17 cellular contexts compared by ENCODE assay signal in the genomic region with DNA sequence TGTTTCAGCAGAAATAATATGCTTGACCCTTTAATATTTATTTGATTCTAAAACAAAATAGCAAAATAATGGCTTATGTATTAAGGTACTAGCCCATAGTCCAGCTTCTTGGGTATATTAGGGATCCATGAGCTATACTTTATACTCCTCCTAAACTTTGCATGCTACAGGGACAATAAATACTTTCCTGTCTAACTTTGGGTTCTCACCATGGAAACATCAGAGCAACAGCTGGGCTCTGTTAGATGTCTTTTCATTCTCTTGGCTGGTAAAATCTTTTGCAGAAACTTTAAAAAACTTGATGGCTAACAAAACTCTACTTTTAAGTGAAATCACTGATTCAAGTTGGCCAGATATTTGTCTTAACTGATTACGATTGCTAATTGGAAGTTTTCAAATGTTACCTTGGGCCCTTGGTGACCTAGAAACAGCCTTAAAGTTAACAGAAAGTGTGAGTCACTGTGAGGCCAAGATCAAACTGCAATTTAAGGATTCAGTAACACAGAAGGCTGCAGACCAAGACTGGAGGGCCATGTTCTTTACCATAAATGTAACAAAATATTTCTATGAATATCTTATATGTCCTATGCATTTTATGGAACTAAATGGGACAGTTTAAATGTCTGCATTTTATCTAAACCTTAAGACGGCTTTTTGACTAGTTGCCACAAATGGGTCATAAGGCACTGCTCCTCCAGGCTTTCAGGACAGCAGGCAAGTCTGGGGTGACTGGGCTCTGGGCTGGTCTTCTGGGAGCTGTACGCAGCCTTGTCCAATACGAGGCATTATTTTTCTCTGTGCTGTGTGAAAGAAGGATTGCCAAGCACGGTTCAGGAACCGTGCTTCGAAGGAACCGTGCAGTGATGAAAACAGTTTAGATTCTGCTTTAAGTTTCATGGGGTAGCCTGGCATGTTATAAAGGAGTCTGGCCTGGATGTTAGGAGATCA.
DNase-seq lines count a peak whose midpoint lies in the region; ATAC-seq and TF ChIP-seq lines count a peak whose summit lies in the region.
"Had no signal": no experiment of that assay in that cellular context is flagged by ENCODE, and none has a peak within 500 bp of the region (broad histone marks: within the 10 kb centered on the region; RNA-seq: fewer than 3 reads in every experiment).

No MANE protein-coding gene starts in this region.

- BruUV-seq in A673 (replicated peaks; lab: Mats Ljungman, UMichigan), result no TSS peak

- TF ChIP-seq CTCF in A673 (conservative IDR thresholded peaks at IDR 0.05; ENCODE audit: low read depth, low read length), result no peak

- ATAC-seq in HG03280 (IDR thresholded peaks at IDR 0.05; ENCODE audit: unreplicated experiment), result no peak
- no peak for ATAC-seq in GM21576 (IDR thresholded peaks at IDR 0.05; ENCODE audit: unreplicated experiment)
- ATAC-seq in HG03159 (IDR thresholded peaks at IDR 0.05; ENCODE audit: unreplicated experiment), result no peak
- ATAC-seq: HCT116 had no signal

- peaks cover 22% of the 10 kb centered on the region for H3K4me1 ChIP-seq in adipocyte (ENCODE audit: control insufficient read depth, insufficient read depth, low read length)
- H3K4me1 ChIP-seq in A673 (ENCODE audit: insufficient read depth, low read length, poor library complexity, severe bottlenecking), result no peaks in the 10 kb centered on the region

- CTCF ChIA-PET in A673 (lab: Charles Lee), result no interaction called here

- POLR2A ChIA-PET in A673 (lab: Charles Lee; ENCODE audit: low non-redundant PET), result no interaction called here

- in situ Hi-C loops in Caki2 (cut with HindIII; ENCODE audit: low pct_unique_long_range_greater_than_20kb, low sequenced_read_pairs), result no loop called here

- peak; percentile 12 for DNase-seq in Caki2 (ENCODE audit: low read depth)
- peak; percentile 23 for DNase-seq in adipocyte (ENCODE audit: low read depth)
- DNase-seq in left kidney (ENCODE audit: low read depth, low spot score), result peak; percentile 60
- DNase-seq in renal cortical epithelial cell (ENCODE audit: low read depth), result peak; percentile 53
- no peak for DNase-seq in A673 (ENCODE audit: low spot score)
- DNase-seq: CD4-positive, CD25-positive, alpha-beta regulatory T cell; DMS79 treated with DMSO at 0.1 percent for 48 hours; KG1; NCI-H1092; NCI-H1694; NCI-H345; NCI-H69; NK-92 treated with Interleukin-12 subunit alpha and Interleukin-12 subunit beta, amount 100 ng/mL, for 24 hours had no signal

- no peaks in the 10 kb centered on the region for H3K27me3 ChIP-seq in adipocyte (replicated peaks; ENCODE audit: control insufficient read depth, insufficient read depth, low read length)
- no peaks in the 10 kb centered on the region for H3K27me3 ChIP-seq in A673 (replicated peaks; ENCODE audit: insufficient read depth, low read depth, low read length, poor library complexity)

- no peak overlapping the region for H3K4me3 ChIP-seq in adipocyte (ENCODE audit: low read length)
- no peak overlapping the region for H3K4me3 ChIP-seq in A673 (ENCODE audit: low read depth, low read length, poor library complexity, severe bottlenecking)

- H3K9me3 ChIP-seq in adipocyte (ENCODE audit: control insufficient read depth, low read length) (no peaks in the 10 kb centered on the region), A673 (ENCODE audit: low read depth, low read length, poor library complexity, severe bottlenecking) (no peaks in the 10 kb centered on the region)

- intact Hi-C loops in A673 (cut with micrococcal nuclease; ENCODE audit: unreplicated experiment), result no loop called here

- H3K36me3 ChIP-seq in adipocyte (ENCODE audit: control insufficient read depth, insufficient read depth, low read length, severe bottlenecking) (no peaks in the 10 kb centered on the region), A673 (ENCODE audit: insufficient read depth, low read length, poor library complexity, severe bottlenecking) (no peaks in the 10 kb centered on the region)

- H3K9ac ChIP-seq in adipocyte (ENCODE audit: low read length), result no peak overlapping the region

- no peak overlapping the region for H3K27ac ChIP-seq in A673 (ENCODE audit: low read depth, low read length, poor library complexity, severe bottlenecking)
